27 cellular contexts compared by ENCODE assay signal in genomic region chr14:38851109-38851508, GRCh38.
"Had no signal": no experiment of that assay in that cellular context is flagged by ENCODE, and none has a peak within 500 bp of the region (broad histone marks: within the 10 kb centered on the region; RNA-seq: fewer than 3 reads in every experiment).

No MANE protein-coding gene starts in this region.

- FAIRE-seq: urothelium cell line had no signal

- H3K9me3 ChIP-seq: stomach, suprapubic skin, testis, thoracic aorta, thyroid gland, tibial artery, tibial nerve, transverse colon, upper lobe of left lung, upper lobe of right lung, uterus, vagina had no signal

- H3K4me1 ChIP-seq: stomach, suprapubic skin, testis, thyroid gland, tibial artery, tibial nerve, upper lobe of left lung, upper lobe of right lung, uterus, vagina had no signal

- H3K27ac ChIP-seq: stomach, suprapubic skin, testis, thoracic aorta, thyroid gland, tibial artery, tibial nerve, transverse colon, upper lobe of left lung, upper lobe of right lung, uterus, vagina had no signal

- DNase-seq: stimulated activated CD4-positive, alpha-beta T cell treated with anti-CD3 and anti-CD28 coated beads, Interleukin-2, amount 100 ng/mL, for 48 hours; stimulated activated CD4-positive, alpha-beta T cell treated with anti-CD3 and anti-CD28 coated beads, Interleukin-4, amount 100 ng/mL, for 1 hour; stimulated activated CD4-positive, alpha-beta T cell treated with anti-CD3 and anti-CD28 coated beads, Interleukin-4, amount 100 ng/mL, for 24 hours; stimulated activated CD4-positive, alpha-beta T cell treated with anti-CD3 and anti-CD28 coated beads, Interleukin-4, amount 100 ng/mL, for 4 hours; stimulated activated CD8-positive, alpha-beta memory T cell treated with anti-CD3 and anti-CD28 coated beads, Interleukin-4, amount 100 ng/mL, for 48 hours; stimulated activated naive B cell treated with anti-CD40 and anti-IgM and Interleukin-4, amounts not matched to agents 10 μg/mL and 1 μg/mL and 100 μg/mL, for 72 hours; stimulated activated naive CD4-positive, alpha-beta T cell; stimulated activated naive CD4-positive, alpha-beta T cell treated with Interleukin-2 at 50 U/mL for 16 hours; stimulated activated naive CD8-positive, alpha-beta T cell treated with anti-CD3 and anti-CD28 coated beads, Interleukin-15, amount 100 ng/mL, for 72 hours; stimulated activated naive CD8-positive, alpha-beta T cell treated with anti-CD3 and anti-CD28 coated beads, Interleukin-15, Interleukin-2, amounts not matched to agents 100 U/mL and 50 U/mL, for 24 hours; stomach; substantia nigra; testis; thyroid gland; tibial artery; transverse colon; trophoblast cell; upper lobe of left lung; upper lobe of right lung; uterus had no signal

- H3K4me3 ChIP-seq: stomach, suprapubic skin, testis, thoracic aorta, thyroid gland, tibial artery, tibial nerve, transverse colon, upper lobe of left lung, upper lobe of right lung, uterus, vagina had no signal

- H3K36me3 ChIP-seq: stomach, suprapubic skin, thoracic aorta, thyroid gland, tibial artery, tibial nerve, transverse colon, upper lobe of left lung, upper lobe of right lung, uterus, vagina had no signal

- ATAC-seq: stimulated activated effector memory CD8-positive, alpha-beta T cell treated with anti-CD3 and anti-CD28 coated beads, Interleukin-12 subunit alpha, Interleukin-12 subunit beta, amount 100 ng/mL, for 72 hours; stimulated activated memory B cell treated with anti-CD40 and anti-IgM and Interleukin-4, amounts not matched to agents 10 μg/mL and 1 μg/mL and 100 μg/mL, for 72 hours; stimulated activated naive B cell treated with anti-CD40 and anti-IgM and Interleukin-4, amounts not matched to agents 10 μg/mL and 1 μg/mL and 100 μg/mL, for 72 hours; stimulated activated naive CD8-positive, alpha-beta T cell treated with anti-CD3 and anti-CD28 coated beads, Interleukin-15, amount 100 ng/mL, for 72 hours; stimulated activated naive CD8-positive, alpha-beta T cell treated with anti-CD3 and anti-CD28 coated beads, Interleukin-15, Interleukin-2, amounts not matched to agents 100 U/mL and 50 U/mL, for 24 hours; upper lobe of right lung had no signal

- H3K27me3 ChIP-seq: stomach, suprapubic skin, testis, thyroid gland, tibial artery, tibial nerve, transverse colon, upper lobe of left lung, upper lobe of right lung, uterus, vagina had no signal
